ENCODE assay signal across 8 cellular contexts in genomic region chr11:83070878-83071640, GRCh38. TPM values are rescaled to one million over a fixed set of nuclear protein-coding genes. Genes with fewer than 3 reads are reported as not detected.
DNase-seq lines count a peak whose midpoint lies in the region; ATAC-seq and TF ChIP-seq lines count a peak whose summit lies in the region.

No MANE protein-coding gene starts in this region.

- peak; percentile 18 for ATAC-seq in SK-N-SH treated with all-trans-retinoic acid at 6 μM for 48 hours
- no peak for ATAC-seq in effector memory CD8-positive, alpha-beta T cell (replicated peaks)
- no peak for ATAC-seq in GM18867 (IDR thresholded peaks at IDR 0.05; ENCODE audit: unreplicated experiment)
- ATAC-seq in GM19395 (IDR thresholded peaks at IDR 0.05; ENCODE audit: unreplicated experiment), result no peak

- peak overlapping the region; percentile 2 for H2BK120ac ChIP-seq in mesenchymal stem cell (ENCODE audit: low read depth, low read length)

- peak overlapping the region; percentile 76 for H2BK5ac ChIP-seq in mesenchymal stem cell (ENCODE audit: low read depth, low read length, poor library complexity, severe bottlenecking)

- peaks cover 0 to 12% of the 10 kb centered on the region in 2 donors for H3K27me3 Mint-ChIP-seq in effector memory CD8-positive, alpha-beta T cell

- H3K4me1 ChIP-seq in mesenchymal stem cell (ENCODE audit: control insufficient read depth, insufficient read depth, low read depth, low read length), result peaks cover 12% of the 10 kb centered on the region

- no peak overlapping the region for H4K8ac ChIP-seq in mesenchymal stem cell (ENCODE audit: low read length)

- peak overlapping the region; percentile 46 for H2AFZ ChIP-seq in mesenchymal stem cell (ENCODE audit: low read depth, low read length)

- peak overlapping the region in 1 of 2 experiments; percentile 32 for H3K4ac ChIP-seq in mesenchymal stem cell (ENCODE audit: low read depth in 1 of 2, low read length in 2 of 2)

- H3K18ac ChIP-seq in mesenchymal stem cell (ENCODE audit: low read depth in 1 of 2, low read length in 2 of 2), result peak overlapping the region; percentile 2 to 91

- peak; percentile 20 for DNase-seq in stimulated activated CD4-positive, alpha-beta T cell treated with anti-CD3 and anti-CD28 coated beads, Interleukin-12 subunit alpha, Interleukin-12 subunit beta, amount 100 ng/mL, for 4 hours
- no peak for DNase-seq in stimulated activated CD4-positive, alpha-beta T cell treated with anti-CD3 and anti-CD28 coated beads, Interleukin-1b, Interleukin-23, amount 100 ng/mL, for 48 hours
- DNase-seq in effector memory CD8-positive, alpha-beta T cell, result peak; percentile 12 to 20 (median 12)
- no peak for DNase-seq in mesenchymal stem cell

- no peak overlapping the region for H2BK15ac ChIP-seq in mesenchymal stem cell (ENCODE audit: low read depth, poor library complexity, severe bottlenecking)

- no peaks in the 10 kb centered on the region for H3K9me3 Mint-ChIP-seq in effector memory CD8-positive, alpha-beta T cell

- under 1% methylated on average over 16 of the region's 20 CpGs for WGBS in mesenchymal stem cell

- peak overlapping the region in 1 of 2 experiments; percentile 44 for H3K14ac ChIP-seq in mesenchymal stem cell (ENCODE audit: low read length in 2 of 2)

- peak overlapping the region; percentile 31 to 62 for H3K23ac ChIP-seq in mesenchymal stem cell (ENCODE audit: low read length in 2 of 2)

- peak overlapping the region in 1 of 2 experiments; percentile 74 for H2BK12ac ChIP-seq in mesenchymal stem cell (ENCODE audit: low read length in 2 of 2)

- no peak overlapping the region for H3K27ac Mint-ChIP-seq in effector memory CD8-positive, alpha-beta T cell

- peak overlapping the region; percentile 99 for H3K9ac ChIP-seq in mesenchymal stem cell (ENCODE audit: low read length)

- H3K27me3 ChIP-seq in mesenchymal stem cell (ENCODE audit: control insufficient read depth in 1 of 2, insufficient read depth in 1 of 2, low read length in 2 of 2), result no peaks in the 10 kb centered on the region

- no peaks in the 10 kb centered on the region for H3K9me3 ChIP-seq in mesenchymal stem cell (ENCODE audit: control insufficient read depth, low read length)

- H3K4me3 ChIP-seq in mesenchymal stem cell (ENCODE audit: insufficient read depth in 1 of 2, low read depth in 1 of 2, low read length in 2 of 2), result peak overlapping the region; percentile 76 to 96

- H2AK5ac ChIP-seq in mesenchymal stem cell (ENCODE audit: low read length, severe bottlenecking), result no peak overlapping the region

- no peak overlapping the region for H4K91ac ChIP-seq in mesenchymal stem cell (ENCODE audit: low read length)

- peaks cover 16 to 34% of the 10 kb centered on the region in 2 donors for H3K4me1 Mint-ChIP-seq in effector memory CD8-positive, alpha-beta T cell (ENCODE audit: low read depth in 2 of 2)

- H3K27ac ChIP-seq in mesenchymal stem cell (ENCODE audit: low read length, poor library complexity, severe bottlenecking), result peak overlapping the region; percentile 90
- H3K27ac ChIP-seq in temporal lobe (ENCODE audit: low read depth, low read length), result peak overlapping the region; percentile 98

- H3K36me3 Mint-ChIP-seq in effector memory CD8-positive, alpha-beta T cell (ENCODE audit: insufficient read depth), result no peaks in the 10 kb centered on the region

- H3K79me1 ChIP-seq in mesenchymal stem cell (replicated peaks; ENCODE audit: low read length, poor library complexity, severe bottlenecking), result peaks cover 5% of the 10 kb centered on the region

- no peak overlapping the region for H3K4me3 Mint-ChIP-seq in effector memory CD8-positive, alpha-beta T cell

- peak overlapping the region; percentile 76 for H3K4me2 ChIP-seq in mesenchymal stem cell (ENCODE audit: low read length, poor library complexity, severe bottlenecking)

- H3K36me3 ChIP-seq in mesenchymal stem cell (ENCODE audit: control insufficient read depth in 1 of 2, insufficient read depth in 2 of 2, low read depth in 1 of 2, low read length in 2 of 2), result peaks cover 7 to 24% of the 10 kb centered on the region in 2 experiments

TF ChIP-seq in SK-N-SH treated with all-trans-retinoic acid at 6 μM for 48 hours, 23 proteins besides CTCF, POLR2A, EP300 and RAD21:
- TF ChIP-seq TSHZ2 (CRISPR knock-in tag; IDR thresholded peaks at IDR 0.05) (no peak), ZC3H10 (CRISPR knock-in tag; IDR thresholded peaks at IDR 0.05) (no peak), OSR1 (CRISPR knock-in tag; IDR thresholded peaks at IDR 0.05) (no peak), GLIS3 (CRISPR knock-in tag; IDR thresholded peaks at IDR 0.05) (no peak), CREB5 (CRISPR knock-in tag; IDR thresholded peaks at IDR 0.05; ENCODE audit: low read depth) (no peak), SNAI2 (CRISPR knock-in tag; IDR thresholded peaks at IDR 0.05) (no peak)
TF ChIP-seq in SK-N-SH treated with all-trans-retinoic acid at 6 μM for 48 hours: peak in this region for 0.

RNA-seq across cellular contexts. Expression of gene RAB30, which starts 0.6 kb away (rescaled TPM):
- polyA plus RNA-seq in mesenchymal stem cell (2013, experiment 1 of 2), result 5.8 TPM
- polyA plus RNA-seq in mesenchymal stem cell (2013, experiment 2 of 2), result 5.6 TPM
- total RNA-seq in temporal lobe, result 42.0 TPM

Comparison
In these comparisons a context has a peak if more than half of its experiments do, and no peak if none do; other contexts are left out.
1. DNase-seq: peak in stimulated activated CD4-positive, alpha-beta T cell treated with anti-CD3 and anti-CD28 coated beads, Interleukin-12 subunit alpha, Interleukin-12 subunit beta, amount 100 ng/mL, for 4 hours (single experiment) and effector memory CD8-positive, alpha-beta T cell (3 of 3); none in stimulated activated CD4-positive, alpha-beta T cell treated with anti-CD3 and anti-CD28 coated beads, Interleukin-1b, Interleukin-23, amount 100 ng/mL, for 48 hours (single experiment) and mesenchymal stem cell (single experiment).